In the genomic region with DNA sequence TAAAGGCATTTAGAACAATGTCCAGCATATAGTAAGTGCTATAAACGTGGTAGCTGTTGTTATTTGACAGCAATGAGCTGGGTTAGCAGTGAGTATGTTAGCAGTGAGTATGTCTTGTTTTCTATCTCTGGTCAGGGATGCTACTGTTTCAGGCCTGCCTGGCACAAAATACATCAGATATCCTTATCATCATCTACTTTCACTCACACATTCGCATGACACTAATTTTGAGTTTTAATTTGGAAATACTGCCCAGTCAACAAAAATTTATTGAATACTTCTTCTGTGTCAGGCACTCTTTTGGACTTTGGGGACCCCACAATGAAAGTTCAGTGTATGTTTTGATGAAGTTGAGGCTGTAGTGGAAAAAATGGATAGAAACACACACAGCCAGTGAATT, we compare ENCODE assay signal across 26 cellular contexts.
"Had no signal": no experiment of that assay in that cellular context is flagged by ENCODE, and none has a peak within 500 bp of the region (broad histone marks: within the 10 kb centered on the region; RNA-seq: fewer than 3 reads in every experiment).

No MANE protein-coding gene starts in this region.

- H3K27me3 ChIP-seq: neural progenitor cell, ovary, spleen, stomach, thyroid gland, tibial nerve, upper lobe of left lung, uterus had no signal

- H3K9me3 ChIP-seq: ovary, psoas muscle, thoracic aorta, thyroid gland, tibial nerve, upper lobe of left lung, uterus had no signal

- H3K4me3 ChIP-seq: neural progenitor cell, ovary, psoas muscle, skin epidermis, smooth muscle cell, spleen, stomach, thoracic aorta, thyroid gland, tibial nerve, upper lobe of left lung, uterus had no signal

- H3K79me2 ChIP-seq: parathyroid adenoma had no signal

- ATAC-seq: naive thymus-derived CD4-positive, alpha-beta T cell; natural killer cell; psoas muscle; right cardiac atrium; sciatic nerve; stimulated activated naive B cell treated with anti-CD40 and anti-IgM and Interleukin-4, amounts not matched to agents 10 μg/mL and 1 μg/mL and 100 μg/mL, for 72 hours had no signal

- H3K4me2 ChIP-seq: neural progenitor cell, smooth muscle cell had no signal

- H3K4me1 ChIP-seq: neural progenitor cell, spleen, stomach, tibial nerve, uterus had no signal

- H3K9ac ChIP-seq: neural progenitor cell, parathyroid adenoma had no signal

- H3K36me3 ChIP-seq: neural progenitor cell, ovary, spleen, stomach, thoracic aorta, thyroid gland, tibial nerve, upper lobe of left lung, uterus had no signal

- H3K27ac ChIP-seq: neural progenitor cell, ovary, parathyroid adenoma, psoas muscle, skin epidermis, spleen, stomach, thoracic aorta, thyroid gland, tibial nerve, upper lobe of left lung, uterus had no signal

- DNase-seq: naive thymus-derived CD4-positive, alpha-beta T cell; natural killer cell; occipital lobe; ovary; posterior cingulate gyrus; psoas muscle; right cardiac atrium; spleen; stimulated activated CD4-positive, alpha-beta T cell treated with anti-CD3 and anti-CD28 coated beads, Interleukin-12 subunit alpha, Interleukin-12 subunit beta, amount 100 ng/mL, for 4 hours; stimulated activated CD4-positive, alpha-beta T cell treated with anti-CD3 and anti-CD28 coated beads, Interleukin-2, amount 100 ng/mL, for 24 hours; stimulated activated CD4-positive, alpha-beta T cell treated with anti-CD3 and anti-CD28 coated beads, Interleukin-2, amount 100 ng/mL, for 48 hours; stimulated activated CD4-positive, alpha-beta T cell treated with anti-CD3 and anti-CD28 coated beads, Interleukin-4, amount 100 ng/mL, for 24 hours; stimulated activated naive B cell treated with anti-CD40 and anti-IgM and Interleukin-4, amounts not matched to agents 10 μg/mL and 1 μg/mL and 100 μg/mL, for 72 hours; stimulated activated naive CD4-positive, alpha-beta T cell treated with Interleukin-2 at 50 U/mL for 16 hours; stomach; thyroid gland; trophoblast cell; upper lobe of left lung; uterus had no signal

- H2AFZ ChIP-seq: neural progenitor cell, parathyroid adenoma had no signal
